8 cellular contexts compared by ENCODE assay signal in genomic region chr6:42563697-42564495, GRCh38. TPM values are rescaled to one million over a fixed set of nuclear protein-coding genes. Genes with fewer than 3 reads are reported as not detected.
DNase-seq lines count a peak whose midpoint lies in the region; ATAC-seq and TF ChIP-seq lines count a peak whose summit lies in the region.

TSS of gene UBR2 (plus strand) at chr6:42564029. CDS start at chr6:42564320, 291 bp downstream.

- DNase-seq in DMS53 treated with DMSO at 0.1 percent for 48 hours (lab: John Stamatoyannopoulos, UW; ENCODE audit: unreplicated experiment) (peak; percentile 98), PC-9 (peak; percentile 94 to 97), epithelial cell of proximal tubule (ENCODE audit: low read depth) (peak; percentile 86), mucosa of gallbladder (ENCODE audit: low spot score) (peak; percentile 98)
- DNase-seq in Jurkat, Clone E6-1 (ENCODE audit: low read depth, low spot score) = peak; percentile 98
- DNase-seq in activated T-cell treated with anti-CD3 and anti-CD28 coated beads, Interleukin-2, amount 50 U/mL, for 1 hour = peak; percentile 84
- peak; percentile 85 to 87 for DNase-seq in stimulated activated CD8-positive, alpha-beta memory T cell treated with anti-CD3 and anti-CD28 coated beads, Interleukin-4, amount 100 ng/mL, for 4 hours (ENCODE audit: low read depth in 2 of 2, low spot score in 1 of 2)

- TSS peak; percentile 34 for BruUV-seq in PC-9 (replicated peaks; lab: Mats Ljungman, UMichigan)

- H3K79me2 ChIP-seq in PC-9 (ENCODE audit: low read depth) = peaks cover 48% of the 10 kb centered on the region

- CTCF ChIA-PET in PC-9 (lab: Charles Lee) = interaction anchor here (0.6 to 1.5 kb wide), 3 partner anchors 12 to 513 kb away, joined by 5 to 9 read pairs (median 5); partner anchors contain the start of gene TAF8

- H3K27me3 ChIP-seq in PC-9 (ENCODE audit: insufficient read depth, low read depth) = no peaks in the 10 kb centered on the region

- peaks cover 2% of the 10 kb centered on the region; the same call in 1 of the 2 replicates for H3K9me3 ChIP-seq in PC-9 (ENCODE audit: insufficient read depth, low read depth)

- peak within 1 kb of the TSS; percentile 86 for H2AFZ ChIP-seq in PC-9

- H3K36me3 ChIP-seq in PC-9 (ENCODE audit: low read depth) = peaks cover 2% of the 10 kb centered on the region; the same call in 1 of the 2 replicates

- H4K20me1 ChIP-seq in PC-9 (ENCODE audit: insufficient read depth) = peaks cover 8% of the 10 kb centered on the region; the same call in 1 of the 2 replicates

- H3K4me3 ChIP-seq in Jurkat, Clone E6-1 (ENCODE audit: low read length) = peak within 1 kb of the TSS; percentile 91
- H3K4me3 ChIP-seq in PC-9 (peak within 1 kb of the TSS; percentile 65), epithelial cell of proximal tubule (ENCODE audit: low read depth, low read length) (peak within 1 kb of the TSS; percentile 78)

- POLR2A ChIA-PET in PC-9 (lab: Charles Lee; ENCODE audit: unreplicated experiment) = interaction anchor here (0.6 kb wide), 3 partner anchors 316 to 533 kb away, joined by 3 to 31 read pairs (median 4); no protein-coding TSS in a partner anchor

- no peaks in the 10 kb centered on the region; the same call in 1 of the 2 replicates for H3F3A ChIP-seq in PC-9 (ENCODE audit: insufficient read depth, low read depth)

- TF ChIP-seq CTCF in PC-9 (conservative IDR thresholded peaks at IDR 0.05) = peak; percentile 65
- peak; percentile 53 for TF ChIP-seq CTCF in epithelial cell of proximal tubule (conservative IDR thresholded peaks at IDR 0.05; ENCODE audit: low read depth, low read length)

- H3K4me2 ChIP-seq in PC-9 = peak within 1 kb of the TSS; percentile 78

- H3K4me1 ChIP-seq in PC-9 (replicated peaks; ENCODE audit: insufficient read depth) = peaks cover 16% of the 10 kb centered on the region

- H3K27ac ChIP-seq in PC-9 = peak within 1 kb of the TSS; percentile 76

- H3K9me2 ChIP-seq in PC-9 (ENCODE audit: insufficient read depth) = no peaks in the 10 kb centered on the region

- peak; percentile 91 for ATAC-seq in GM21619 (IDR thresholded peaks at IDR 0.05; ENCODE audit: unreplicated experiment)

- intact Hi-C loops in PC-9 (cut with micrococcal nuclease; ENCODE audit: unreplicated experiment) = loop anchor here (5.0 kb wide), 1 partner anchor 347 kb away; the partner anchor contains the start of gene MRPS10

RNA-seq across cellular contexts. Expression of gene UBR2, which starts in this region (rescaled TPM):
- polyA plus RNA-seq in Jurkat, Clone E6-1 (2012; ENCODE audit: insufficient read depth, insufficient read length) = 11.9 TPM
- 20.5 and 21.1 TPM in 2 replicates for total RNA-seq in PC-9 (2021)
- 8.3 and 9.7 TPM in 2 replicates for total RNA-seq in epithelial cell of proximal tubule
- 33.3 TPM for total RNA-seq in mucosa of gallbladder

Comparison
In these comparisons a context has a peak if more than half of its experiments do, and no peak if none do; other contexts are left out.
1. Peak in every context shown above with its lines: DNase-seq, ATAC-seq, H3K4me3 ChIP-seq and H3K27ac ChIP-seq.